Comparison of ENCODE assay signal across 8 cellular contexts in the genomic region with DNA sequence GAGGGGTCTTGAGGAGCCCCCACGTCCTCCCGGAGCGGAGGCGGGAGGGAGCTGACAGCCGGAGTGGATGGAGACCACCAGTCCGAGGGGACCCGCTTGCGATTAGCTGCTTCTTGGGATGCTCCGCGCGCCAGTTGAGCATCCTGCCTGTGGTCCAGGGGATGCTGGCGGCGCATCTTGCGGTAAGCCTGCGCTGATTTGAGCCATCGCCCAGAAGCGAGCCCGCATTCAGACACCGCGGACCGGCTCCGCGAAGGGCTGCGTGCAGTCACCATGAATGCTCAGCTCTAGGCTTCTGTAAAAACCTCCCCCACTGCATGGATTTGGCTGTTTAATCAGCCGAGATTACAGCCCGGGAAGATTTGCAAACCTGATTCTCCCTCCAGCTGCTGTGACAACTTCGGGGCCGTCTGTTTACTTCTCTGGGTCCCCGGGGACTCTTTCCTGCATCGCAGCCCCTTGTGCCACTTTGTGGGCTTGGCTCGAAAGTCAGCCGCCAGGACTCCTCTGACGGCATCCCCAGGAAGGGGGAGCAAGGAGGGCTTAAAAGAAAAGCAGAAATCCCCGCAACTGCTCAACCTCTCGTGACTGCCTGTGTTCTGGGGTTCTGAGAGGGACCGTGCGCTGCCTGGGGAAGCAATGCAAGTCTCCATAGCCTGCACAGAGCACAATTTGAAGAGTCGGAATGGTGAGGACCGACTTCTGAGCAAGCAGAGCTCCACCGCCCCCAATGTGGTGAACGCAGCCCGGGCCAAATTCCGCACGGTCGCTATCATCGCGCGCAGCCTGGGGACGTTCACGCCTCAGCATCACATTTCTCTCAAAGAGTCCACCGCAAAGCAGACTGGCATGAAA.
DNase-seq lines count a peak whose midpoint lies in the region; ATAC-seq, FAIRE-seq and TF ChIP-seq lines count a peak whose summit lies in the region.

No MANE protein-coding gene starts in this region.

- no peak for FAIRE-seq in bronchial epithelial cell (lab: Jason Lieb, UNC)

- DNase-seq in DMS79 (lab: John Stamatoyannopoulos, UW) (peak; percentile 29), Kasumi-1 (lab: John Stamatoyannopoulos, UW) (peak; percentile 50 to 61), bronchial epithelial cell (ENCODE audit: low read depth) (peak; percentile 7), kidney tubule cell (ENCODE audit: low spot score) (peak; percentile 6), NCI-H510A treated with DMSO at 0.1 percent for 48 hours (lab: John Stamatoyannopoulos, UW) (no peak)
- no peak for DNase-seq in activated naive CD4-positive, alpha-beta T cell treated with anti-CD3 and anti-CD28 coated beads, Interleukin-2, amount 50 U/mL, for 16 hours

- H3K27me3 ChIP-seq in bronchial epithelial cell (ENCODE audit: control insufficient read depth, insufficient read depth, low read length), result peaks cover 22% of the 10 kb centered on the region

- no peaks in the 10 kb centered on the region for H3K36me3 ChIP-seq in bronchial epithelial cell (ENCODE audit: control insufficient read depth, insufficient read depth, low read length)

- no peak for ATAC-seq in esophagus mucosa

- H3K27ac ChIP-seq in temporal lobe (ENCODE audit: low read depth, low read length), result peak overlapping the region; percentile 13

- no peak overlapping the region for H3K4me3 ChIP-seq in bronchial epithelial cell (ENCODE audit: low read depth, low read length)

- no peak for TF ChIP-seq CTCF in bronchial epithelial cell (IDR thresholded peaks at IDR 0.05; ENCODE audit: insufficient read depth, low read length, severe bottlenecking)

Comparison
In these comparisons a context has a peak if more than half of its experiments do, and no peak if none do; other contexts are left out.
1. DNase-seq: peak in DMS79 (single experiment), Kasumi-1 (2 of 2), bronchial epithelial cell (single experiment) and kidney tubule cell (single experiment); none in activated naive CD4-positive, alpha-beta T cell treated with anti-CD3 and anti-CD28 coated beads, Interleukin-2, amount 50 U/mL, for 16 hours (single experiment) and NCI-H510A treated with DMSO at 0.1 percent for 48 hours (single experiment).